ENCODE assay signal across 24 cellular contexts in genomic region chr1:30321216-30321910, GRCh38.
A peak's percentile ranks its signal among the peaks of the same experiment; 100 is the strongest.
DNase-seq lines count a peak whose midpoint lies in the region; ATAC-seq lines count a peak whose summit lies in the region.
"Had no signal": no experiment of that assay in that cellular context is flagged by ENCODE, and none has a peak within 500 bp of the region (broad histone marks: within the 10 kb centered on the region; RNA-seq: fewer than 3 reads in every experiment).

No MANE protein-coding gene starts in this region.

- intact Hi-C loops in posterior vena cava (cut with DNase I): no loop called here
- intact Hi-C loops in activated T-helper 1 cell treated with anti-CD3 and anti-CD28 coated beads, Interleukin-12 subunit alpha, Interleukin-12 subunit beta, Interleukin-2, Interleukin-4 antibody, amounts not matched to agents 30 ng/mL and 10 ng/mL and 1 ng/mL, durations not matched to agents 14 hours and 24 hours and 36 hours (cut with micrococcal nuclease): no loop called here

- H3K9me3 Mint-ChIP-seq in activated T-helper 1 cell treated with anti-CD3 and anti-CD28 coated beads, Interleukin-12 subunit alpha, Interleukin-12 subunit beta, Interleukin-2, Interleukin-4 antibody, amounts not matched to agents 30 ng/mL and 10 ng/mL and 1 ng/mL, durations not matched to agents 14 hours and 24 hours and 36 hours: no peaks in the 10 kb centered on the region

- peaks cover 4% of the 10 kb centered on the region for H3K27me3 Mint-ChIP-seq in activated T-helper 1 cell treated with anti-CD3 and anti-CD28 coated beads, Interleukin-12 subunit alpha, Interleukin-12 subunit beta, Interleukin-2, Interleukin-4 antibody, amounts not matched to agents 30 ng/mL and 10 ng/mL and 1 ng/mL, durations not matched to agents 14 hours and 24 hours and 36 hours (ENCODE audit: insufficient read depth)

- H3K4me3 Mint-ChIP-seq in activated T-helper 1 cell treated with anti-CD3 and anti-CD28 coated beads, Interleukin-12 subunit alpha, Interleukin-12 subunit beta, Interleukin-2, Interleukin-4 antibody, amounts not matched to agents 30 ng/mL and 10 ng/mL and 1 ng/mL, durations not matched to agents 14 hours and 24 hours and 36 hours: no peak overlapping the region
- H3K4me3 Mint-ChIP-seq: CD8-positive, alpha-beta memory T cell; HFFc6; T-helper 17 cell had no signal

- DNase-seq in DMS79 treated with DMSO at 0.1 percent for 48 hours (lab: John Stamatoyannopoulos, UW) (peak; percentile 15), DMS79 (lab: John Stamatoyannopoulos, UW) (no peak), NCI-H1694 treated with DMSO at 0.1 percent for 48 hours (lab: John Stamatoyannopoulos, UW) (peak; percentile 78), SHP77 treated with DMSO at 0.1 percent for 48 hours (lab: John Stamatoyannopoulos, UW) (peak; percentile 69), posterior vena cava (ENCODE audit: low spot score) (peak; percentile 64), NCI-H128 (lab: John Stamatoyannopoulos, UW; ENCODE audit: unreplicated experiment) (no peak)
- DNase-seq in activated T-helper 1 cell treated with anti-CD3 and anti-CD28 coated beads, Interleukin-12 subunit alpha, Interleukin-12 subunit beta, Interleukin-2, Interleukin-4 antibody, amounts not matched to agents 30 ng/mL and 10 ng/mL and 1 ng/mL, durations not matched to agents 14 hours and 24 hours and 36 hours (ENCODE audit: low spot score): no peak
- DNase-seq: activated CD4-positive, alpha-beta T cell treated with anti-CD3 and anti-CD28 coated beads for 4 hours; activated effector memory CD4-positive, alpha-beta T cell treated with anti-CD3 and anti-CD28 coated beads, Interleukin-2, amount 50 U/mL, for 16 hours; CD8-positive, alpha-beta memory T cell; DMS53; effector memory CD4-positive, alpha-beta T cell; gastrocnemius medialis; HFFc6; lower lobe of right lung; NCI-H1105; NCI-H446; psoas muscle; stimulated activated CD4-positive, alpha-beta T cell treated with anti-CD3 and anti-CD28 coated beads, Interleukin-2, amount 100 ng/mL, for 48 hours; stimulated activated naive CD4-positive, alpha-beta T cell; T-helper 17 cell had no signal

- no peak for ATAC-seq in HG02981 (IDR thresholded peaks at IDR 0.05; ENCODE audit: unreplicated experiment)
- ATAC-seq: esophagus mucosa, gastrocnemius medialis, lower lobe of right lung, Panc1, T-helper 17 cell had no signal

- no peak overlapping the region for H3K27ac Mint-ChIP-seq in activated T-helper 1 cell treated with anti-CD3 and anti-CD28 coated beads, Interleukin-12 subunit alpha, Interleukin-12 subunit beta, Interleukin-2, Interleukin-4 antibody, amounts not matched to agents 30 ng/mL and 10 ng/mL and 1 ng/mL, durations not matched to agents 14 hours and 24 hours and 36 hours
- H3K27ac Mint-ChIP-seq: HFFc6, T-helper 17 cell had no signal

- H3K4me1 Mint-ChIP-seq in activated T-helper 1 cell treated with anti-CD3 and anti-CD28 coated beads, Interleukin-12 subunit alpha, Interleukin-12 subunit beta, Interleukin-2, Interleukin-4 antibody, amounts not matched to agents 30 ng/mL and 10 ng/mL and 1 ng/mL, durations not matched to agents 14 hours and 24 hours and 36 hours (ENCODE audit: low read depth): no peaks in the 10 kb centered on the region
- H3K4me1 Mint-ChIP-seq: CD8-positive, alpha-beta memory T cell had no signal

- H3K36me3 Mint-ChIP-seq in activated T-helper 1 cell treated with anti-CD3 and anti-CD28 coated beads, Interleukin-12 subunit alpha, Interleukin-12 subunit beta, Interleukin-2, Interleukin-4 antibody, amounts not matched to agents 30 ng/mL and 10 ng/mL and 1 ng/mL, durations not matched to agents 14 hours and 24 hours and 36 hours (ENCODE audit: low read depth): no peaks in the 10 kb centered on the region
- H3K36me3 Mint-ChIP-seq: CD8-positive, alpha-beta memory T cell had no signal

Comparison
In these comparisons a context has a peak if more than half of its experiments do, and no peak if none do; other contexts are left out.
1. DNase-seq: peak in DMS79 treated with DMSO at 0.1 percent for 48 hours (single experiment), NCI-H1694 treated with DMSO at 0.1 percent for 48 hours (single experiment), SHP77 treated with DMSO at 0.1 percent for 48 hours (single experiment) and posterior vena cava (single experiment); none in DMS79 (single experiment), NCI-H128 (single experiment) and activated T-helper 1 cell treated with anti-CD3 and anti-CD28 coated beads, Interleukin-12 subunit alpha, Interleukin-12 subunit beta, Interleukin-2, Interleukin-4 antibody, amounts not matched to agents 30 ng/mL and 10 ng/mL and 1 ng/mL, durations not matched to agents 14 hours and 24 hours and 36 hours (single experiment).